Comparison of ENCODE assay signal across 9 cellular contexts in genomic region chr10:90148121-90148855, GRCh38.
DNase-seq lines count a peak whose midpoint lies in the region; FAIRE-seq and TF ChIP-seq lines count a peak whose summit lies in the region.
"Had no signal": no experiment of that assay in that cellular context is flagged by ENCODE, and none has a peak within 500 bp of the region (broad histone marks: within the 10 kb centered on the region; RNA-seq: fewer than 3 reads in every experiment).

No MANE protein-coding gene starts in this region.

- H3K27me3 ChIP-seq in BJ (ENCODE audit: control insufficient read depth, insufficient read depth, low read length), result no peaks in the 10 kb centered on the region
- no peaks in the 10 kb centered on the region for H3K27me3 ChIP-seq in SJCRH30

- H3K36me3 ChIP-seq in BJ (ENCODE audit: control insufficient read depth, insufficient read depth, low read length) (no peaks in the 10 kb centered on the region), SJCRH30 (no peaks in the 10 kb centered on the region)

- H3K4me1 ChIP-seq in SJCRH30, result 0 out of 2 replicates have a peak, but pooled peaks cover 5% of the 10 kb centered on the region

- H3K27ac ChIP-seq in SJCRH30, result no peak overlapping the region
- H3K27ac ChIP-seq: SK-N-MC had no signal

- H3K9me3 ChIP-seq in SJCRH30 (replicated peaks), result no peaks in the 10 kb centered on the region

- POLR2A ChIA-PET in BJ (lab: Charles Lee), result no interaction called here

- CTCF ChIA-PET in BJ (lab: Yijun Ruan, JAX), result interaction anchor here (0.6 to 1.5 kb wide), 13 partner anchors 11 to 1810 kb away, joined by 3 to 6 read pairs (median 4); no protein-coding TSS in a partner anchor

- no peak for FAIRE-seq in frontal cortex (lab: Jason Lieb, UNC)

- TF ChIP-seq CTCF in BJ (IDR thresholded peaks at IDR 0.05; ENCODE audit: insufficient read depth, low read depth, low read length) (peak; percentile 69), HFF-Myc (IDR thresholded peaks at IDR 0.05; ENCODE audit: low read depth, low read length, missing control alignments) (peak; percentile 59)

- no peak for DNase-seq in BJ (ENCODE audit: low read depth)
- no peak for DNase-seq in HFF-Myc (ENCODE audit: extremely low read depth, low read depth)
- peak; percentile 3 to 52 for DNase-seq in SJCRH30
- DNase-seq in iPS-NIHi7 (ENCODE audit: extremely low spot score), result peak; percentile 37
- no peak for DNase-seq in stimulated activated CD4-positive, alpha-beta T cell treated with anti-CD3 and anti-CD28 coated beads, Interleukin-4, amount 100 ng/mL, for 4 hours
- no peak for DNase-seq in RPMI8226
- DNase-seq in NCI-H2196 (lab: John Stamatoyannopoulos, UW; ENCODE audit: unreplicated experiment), result no peak
- DNase-seq in frontal cortex (ENCODE audit: low spot score in 2 of 2), result no peak

- H3K4me3 ChIP-seq in BJ (ENCODE audit: low read depth, low read length) (no peak overlapping the region), HFF-Myc (replicated peaks; ENCODE audit: low read depth, low read length) (no peak overlapping the region), SJCRH30 (no peak overlapping the region)
- H3K4me3 ChIP-seq: SK-N-MC had no signal

Comparison
In these comparisons a context has a peak if more than half of its experiments do, and no peak if none do; other contexts are left out.
1. DNase-seq: peak in SJCRH30 (2 of 2) and iPS-NIHi7 (single experiment); none in BJ (single experiment), HFF-Myc (single experiment), stimulated activated CD4-positive, alpha-beta T cell treated with anti-CD3 and anti-CD28 coated beads, Interleukin-4, amount 100 ng/mL, for 4 hours (0 of 2), RPMI8226 (single experiment), NCI-H2196 (single experiment) and frontal cortex (0 of 2).